Comparison of ENCODE assay signal across 10 cellular contexts in genomic region chr16:85899444-85899843, GRCh38. TPM values are rescaled to one million over a fixed set of nuclear protein-coding genes. Genes with fewer than 3 reads are reported as not detected.
DNase-seq lines count a peak whose midpoint lies in the region; ATAC-seq and TF ChIP-seq lines count a peak whose summit lies in the region.
"Had no signal": no experiment of that assay in that cellular context is flagged by ENCODE, and none has a peak within 500 bp of the region (broad histone marks: within the 10 kb centered on the region; RNA-seq: fewer than 3 reads in every experiment).

No MANE protein-coding gene starts in this region.

- no peak for TF ChIP-seq CTCF in transverse colon (IDR thresholded peaks at IDR 0.05)

- H3K4me1 ChIP-seq in adipocyte (ENCODE audit: control insufficient read depth, insufficient read depth, low read length) (peaks cover 11% of the 10 kb centered on the region), mononuclear cell (ENCODE audit: insufficient read depth, low read length) (peaks cover 62% of the 10 kb centered on the region), transverse colon (peaks cover 0 to 33% (median 14%) of the 10 kb centered on the region in 4 donors)

- in situ Hi-C loops in transverse colon (cut with MboI; ENCODE audit: low pct_ligation_motif_present in 1 of 4, low pct_unique_long_range_greater_than_20kb in 1 of 4, low sequenced_read_pairs in 3 of 4): no loop called here

- H3K36me3 ChIP-seq in adipocyte (ENCODE audit: control insufficient read depth, insufficient read depth, low read length, severe bottlenecking) (no peaks in the 10 kb centered on the region), transverse colon (no peaks in the 10 kb centered on the region)

- peak overlapping the region; percentile 97 for H3K4me3 Mint-ChIP-seq in activated naive CD4-positive, alpha-beta T cell treated with anti-CD3 and anti-CD28 coated beads, Interleukin-2, amount 50 U/mL, for 24 hours

- no peak for TF ChIP-seq POLR2A in transverse colon (IDR thresholded peaks at IDR 0.05)

- intact Hi-C loops in transverse colon (cut with DNase I; ENCODE audit: low total_unique reads): no loop called here

- no peak for DNase-seq in activated naive CD4-positive, alpha-beta T cell treated with anti-CD3 and anti-CD28 coated beads, Interleukin-2, amount 50 U/mL, for 16 hours
- no peak for DNase-seq in adipocyte (ENCODE audit: low read depth)
- no peak for DNase-seq in transverse colon
- DNase-seq in NK-92 treated with Interleukin-12 subunit alpha and Interleukin-12 subunit beta, amount 100 ng/mL, for 24 hours (lab: John Stamatoyannopoulos, UW): no peak
- DNase-seq: amniotic stem cell had no signal

- WGBS in transverse colon (ENCODE audit: low coverage in 1 of 2), 2 donors: 21 to 26% methylated on average over 7 of the region's 7 CpGs

- ATAC-seq in HG02678 (IDR thresholded peaks at IDR 0.05; ENCODE audit: unreplicated experiment) (no peak), HG02610 (IDR thresholded peaks at IDR 0.05; ENCODE audit: unreplicated experiment) (no peak)

- peaks cover 88% of the 10 kb centered on the region for H3K27me3 ChIP-seq in adipocyte (replicated peaks; ENCODE audit: control insufficient read depth, insufficient read depth, low read length)
- H3K27me3 ChIP-seq in mononuclear cell (ENCODE audit: insufficient read depth, low read length): peaks cover 4% of the 10 kb centered on the region
- H3K27me3 ChIP-seq in transverse colon: no peaks in the 10 kb centered on the region

- H3K9ac ChIP-seq in adipocyte (ENCODE audit: low read length): no peak overlapping the region

- no peaks in the 10 kb centered on the region for H3K27me3 Mint-ChIP-seq in activated naive CD4-positive, alpha-beta T cell treated with anti-CD3 and anti-CD28 coated beads, Interleukin-2, amount 50 U/mL, for 24 hours

- TF ChIP-seq EP300 in transverse colon (IDR thresholded peaks at IDR 0.05; ENCODE audit: low read depth): no peak

- peaks cover 43% of the 10 kb centered on the region for H3K36me3 Mint-ChIP-seq in activated naive CD4-positive, alpha-beta T cell treated with anti-CD3 and anti-CD28 coated beads, Interleukin-2, amount 50 U/mL, for 24 hours

- H3K27ac ChIP-seq in transverse colon: peak overlapping the region; percentile 64 to 83 (median 74)
- H3K27ac ChIP-seq: RWPE1 had no signal

- no peaks in the 10 kb centered on the region for H3K9me3 Mint-ChIP-seq in activated naive CD4-positive, alpha-beta T cell treated with anti-CD3 and anti-CD28 coated beads, Interleukin-2, amount 50 U/mL, for 24 hours

- peaks cover 61% of the 10 kb centered on the region for H3K4me1 Mint-ChIP-seq in activated naive CD4-positive, alpha-beta T cell treated with anti-CD3 and anti-CD28 coated beads, Interleukin-2, amount 50 U/mL, for 24 hours

- H3K27ac Mint-ChIP-seq in activated naive CD4-positive, alpha-beta T cell treated with anti-CD3 and anti-CD28 coated beads, Interleukin-2, amount 50 U/mL, for 24 hours: peak overlapping the region; percentile 94

- no peaks in the 10 kb centered on the region for H3K9me3 ChIP-seq in adipocyte (ENCODE audit: control insufficient read depth, low read length)
- H3K9me3 ChIP-seq in mononuclear cell (ENCODE audit: low read depth, low read length): no peaks in the 10 kb centered on the region
- no peaks in the 10 kb centered on the region for H3K9me3 ChIP-seq in transverse colon

- H3K4me3 ChIP-seq in adipocyte (ENCODE audit: low read length) (peak overlapping the region; percentile 65), mononuclear cell (ENCODE audit: low read length) (peak overlapping the region; percentile 55), transverse colon (peak overlapping the region; percentile 47 to 78 (median 72))

RNA-seq across cellular contexts. Expression of gene IRF8, which starts 0.5 kb away (rescaled TPM):
- total RNA-seq in mononuclear cell (94.9 TPM), transverse colon (10 to 100 TPM; 20.7 to 70.7 (median 45.2) TPM)
